10 cellular contexts compared by ENCODE assay signal in the genomic region with DNA sequence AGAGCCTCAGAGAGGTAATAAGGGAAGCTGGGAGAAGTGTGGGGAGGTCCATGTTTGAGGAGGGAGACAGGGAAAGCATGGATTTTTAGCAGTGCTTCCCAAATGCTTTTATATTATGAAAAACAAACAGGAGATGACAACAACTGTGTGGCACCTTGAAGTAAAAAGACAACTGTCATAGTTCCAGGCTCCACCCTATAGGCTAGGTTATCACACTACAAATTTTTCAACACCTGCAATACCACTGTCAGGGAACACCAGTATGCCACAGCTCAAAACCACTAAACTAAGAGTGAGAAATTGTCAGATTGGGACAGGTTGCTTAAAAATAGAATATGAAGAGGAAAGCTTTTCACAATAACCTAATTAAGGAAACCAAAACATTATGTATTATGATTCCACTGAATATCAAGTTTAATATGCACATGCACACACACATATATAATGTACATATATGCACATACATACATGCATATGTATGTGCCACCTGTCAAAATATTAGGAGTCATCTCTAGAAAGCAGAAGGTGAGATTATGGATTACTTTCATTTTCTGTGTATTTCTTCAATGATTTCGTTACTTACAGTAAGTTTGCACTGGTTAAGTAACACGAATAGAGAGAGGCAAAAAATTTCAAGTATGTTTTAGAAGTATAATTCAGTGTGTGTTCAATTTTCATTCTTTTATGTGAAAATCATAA.
DNase-seq lines count a peak whose midpoint lies in the region; ATAC-seq and TF ChIP-seq lines count a peak whose summit lies in the region.
"Had no signal": no experiment of that assay in that cellular context is flagged by ENCODE, and none has a peak within 500 bp of the region (broad histone marks: within the 10 kb centered on the region; RNA-seq: fewer than 3 reads in every experiment).

No MANE protein-coding gene starts in this region.

- TF ChIP-seq POLR2A in GM18951 (IDR thresholded peaks at IDR 0.05; ENCODE audit: extremely low read depth, insufficient read depth, insufficient read length), result peak; percentile 26

- DNase-seq in NOMO-1 treated with dmso at 0.1 percent for 144 hours (lab: John Stamatoyannopoulos, UW; ENCODE audit: unreplicated experiment) (peak; percentile 6), progenitor cell of endocrine pancreas (ENCODE audit: low spot score, unreplicated experiment) (no peak), putamen (ENCODE audit: low spot score) (no peak), NCI-H2196 treated with DMSO at 0.1 percent for 48 hours (lab: John Stamatoyannopoulos, UW; ENCODE audit: unreplicated experiment) (no peak)
- DNase-seq in stimulated activated CD4-positive, alpha-beta T cell treated with anti-CD3 and anti-CD28 coated beads, Interleukin-15, amount 100 ng/mL, for 24 hours, result no peak
- DNase-seq: SIG-M5 had no signal

- ATAC-seq in HG02678 (IDR thresholded peaks at IDR 0.05; ENCODE audit: unreplicated experiment) (peak; percentile 91), esophagus mucosa (no peak)
- ATAC-seq: HCT116 had no signal

- no peak for TF ChIP-seq CTCF in progenitor cell of endocrine pancreas (IDR thresholded peaks at IDR 0.05; ENCODE audit: unreplicated experiment)

- H3K27me3 Mint-ChIP-seq in progenitor cell of endocrine pancreas, result no peaks in the 10 kb centered on the region

- peaks cover 6% of the 10 kb centered on the region for H3K4me1 Mint-ChIP-seq in progenitor cell of endocrine pancreas (ENCODE audit: low read depth)

- peaks cover 6% of the 10 kb centered on the region for H3K36me3 Mint-ChIP-seq in progenitor cell of endocrine pancreas (ENCODE audit: insufficient read depth)

- H3K27ac Mint-ChIP-seq in progenitor cell of endocrine pancreas, result peak overlapping the region; percentile 1

- in situ Hi-C loops in GM18951 (cut with MboI; ENCODE audit: low sequenced_read_pairs, unreplicated experiment), result no loop called here

- H3K9me3 Mint-ChIP-seq in progenitor cell of endocrine pancreas (ENCODE audit: low read depth), result no peaks in the 10 kb centered on the region

- no peak overlapping the region for H3K4me3 Mint-ChIP-seq in progenitor cell of endocrine pancreas (ENCODE audit: low read depth)
